Comparison of ENCODE assay signal across 8 cellular contexts in genomic region chr15:55108858-55109518, GRCh38.
DNase-seq lines count a peak whose midpoint lies in the region; ATAC-seq and TF ChIP-seq lines count a peak whose summit lies in the region.

No MANE protein-coding gene starts in this region.

- no peak overlapping the region for H2BK15ac ChIP-seq in H9 (ENCODE audit: low read depth, low read length)

- DNase-seq in GM04503 (ENCODE audit: low read depth) (peak; percentile 1), H9 (peak; percentile 60), NCI-H1092 (lab: John Stamatoyannopoulos, UW) (peak; percentile 0), cerebellum (ENCODE audit: low spot score) (peak; percentile 80)
- DNase-seq in stimulated activated CD8-positive, alpha-beta memory T cell treated with anti-CD3 and anti-CD28 coated beads, Interleukin-15, amount 100 ng/mL, for 1 hour (ENCODE audit: low read depth), result peak; percentile 17

- H3K4me2 ChIP-seq in H9 (ENCODE audit: insufficient read depth, insufficient read length, low read length), result no peak overlapping the region

- no CpG with 5 or more reads among the region's 9 CpGs for WGBS in H9 (ENCODE audit: extremely low coverage, insufficient read length, low lambda C conversion rate)
- 17% methylated on average over 9 of the region's 9 CpGs for WGBS in liver

- H3K4me1 ChIP-seq in H9 (ENCODE audit: insufficient read depth, low read length) (peaks cover 2% of the 10 kb centered on the region; the same call in 1 of the 2 replicates), liver (ENCODE audit: control insufficient read depth in 4 of 4, insufficient read depth in 4 of 4, low read length in 3 of 4) (no peaks in the 10 kb centered on the region)

- H3K18ac ChIP-seq in H9 (ENCODE audit: insufficient read length, low read depth, low read length), result no peak overlapping the region

- no peak overlapping the region for H2BK20ac ChIP-seq in H9 (ENCODE audit: low read depth, low read length, poor library complexity, severe bottlenecking)

- no peak overlapping the region for H2AK5ac ChIP-seq in H9 (ENCODE audit: insufficient read length, low read length)

- no peaks in the 10 kb centered on the region for H3K36me3 ChIP-seq in liver (ENCODE audit: control insufficient read depth in 4 of 4, insufficient read depth in 3 of 4, low read depth in 1 of 4, low read length in 3 of 4)

- no peak overlapping the region for H2AFZ ChIP-seq in H9 (ENCODE audit: low read length)

- H3K56ac ChIP-seq in H9 (ENCODE audit: insufficient read length, low read depth, low read length), result no peak overlapping the region

- no peak overlapping the region for H2BK120ac ChIP-seq in H9 (ENCODE audit: low read depth, low read length, poor library complexity, severe bottlenecking)

- TF ChIP-seq CTCF in H9 (conservative IDR thresholded peaks at IDR 0.05) (peak; percentile 78), VCaP (conservative IDR thresholded peaks at IDR 0.05) (peak; percentile 89), liver (IDR thresholded peaks at IDR 0.05; ENCODE audit: low read depth, low read length, missing input control) (peak; percentile 62)

- H3K4ac ChIP-seq in H9 (ENCODE audit: low read depth, low read length), result no peak overlapping the region

- H3T11ph ChIP-seq in H9 (ENCODE audit: low read length), result no peak overlapping the region

- ATAC-seq in HG02588 (IDR thresholded peaks at IDR 0.05; ENCODE audit: unreplicated experiment), result no peak

- H4K20me1 ChIP-seq in H9 (ENCODE audit: control insufficient read depth, insufficient read depth, insufficient read length), result no peaks in the 10 kb centered on the region

- peaks cover 2 to 8% of the 10 kb centered on the region in 2 experiments; a peak in 1 of 5 replicates for H3K9me3 Mint-ChIP-seq in H9

- no peaks in the 10 kb centered on the region for H3K23me2 ChIP-seq in H9 (ENCODE audit: insufficient read length, low read depth, low read length, poor library complexity, severe bottlenecking)

- H3K9ac ChIP-seq in H9 (ENCODE audit: extremely low read depth, insufficient read length, low read length) (no peak overlapping the region), liver (ENCODE audit: low read depth in 1 of 2, low read length in 2 of 2) (no peak overlapping the region)

- no peaks in the 10 kb centered on the region for H3K79me1 ChIP-seq in H9 (ENCODE audit: insufficient read depth, low read depth, low read length, poor library complexity, severe bottlenecking)

- H3K27me3 Mint-ChIP-seq in H9 (ENCODE audit: low read depth), result no peaks in the 10 kb centered on the region

- H4K91ac ChIP-seq in H9 (ENCODE audit: insufficient read length, low read depth, low read length), result no peak overlapping the region

- no peak overlapping the region for H3K4me3 Mint-ChIP-seq in H9

- no peak overlapping the region for H2BK12ac ChIP-seq in H9 (ENCODE audit: insufficient read length, low read depth, low read length)

- H3K14ac ChIP-seq in H9 (ENCODE audit: insufficient read depth, low read length), result no peak overlapping the region

- H3K36me3 Mint-ChIP-seq in H9 (ENCODE audit: insufficient read depth in 1 of 3, low read depth in 3 of 3), result peaks cover 0 to 14% (median 0%) of the 10 kb centered on the region in 3 experiments; a peak in 2 of 7 replicates

- H3K27ac ChIP-seq in H9 (ENCODE audit: insufficient read length, low read depth, low read length) (no peak overlapping the region), VCaP (no peak overlapping the region), liver (ENCODE audit: low read depth in 1 of 2, low read length in 2 of 2) (no peak overlapping the region)

- H3K79me2 ChIP-seq in H9 (ENCODE audit: insufficient read depth, low read length), result no peaks in the 10 kb centered on the region

- H3K27me3 ChIP-seq in H9 (ENCODE audit: insufficient read depth, low read length) (no peaks in the 10 kb centered on the region), liver (ENCODE audit: control insufficient read depth in 4 of 4, insufficient read depth in 4 of 4, low read length in 3 of 4) (no peaks in the 10 kb centered on the region)

- H3K9me3 ChIP-seq in H9 (ENCODE audit: control insufficient read depth, low read depth, low read length) (no peaks in the 10 kb centered on the region), liver (ENCODE audit: control insufficient read depth in 4 of 4, low read length in 3 of 4) (no peaks in the 10 kb centered on the region)

- no peak overlapping the region for H2BK5ac ChIP-seq in H9 (ENCODE audit: insufficient read length, low read length)

- H4K8ac ChIP-seq in H9 (replicated peaks; ENCODE audit: insufficient read length, low read depth, low read length), result no peak overlapping the region

- peak; percentile 69 to 77 for TF ChIP-seq RAD21 in liver (IDR thresholded peaks at IDR 0.05)

- no peak overlapping the region for H3K27ac Mint-ChIP-seq in H9

- H3K4me3 ChIP-seq in liver (ENCODE audit: low read depth in 1 of 3, low read length in 3 of 3), result no peak overlapping the region

- H3K23ac ChIP-seq in H9 (ENCODE audit: insufficient read length, low read depth, low read length), result no peak overlapping the region

- peaks cover 4 to 19% of the 10 kb centered on the region in 2 experiments for H3K4me1 Mint-ChIP-seq in H9

- no peak overlapping the region for H4K5ac ChIP-seq in H9 (ENCODE audit: insufficient read length, low read depth, low read length)

TF ChIP-seq in liver, 16 proteins besides CTCF, POLR2A, EP300 and RAD21:
- TF ChIP-seq TAF1 (conservative IDR thresholded peaks at IDR 0.05), result no peak
- TF ChIP-seq GABPA (IDR thresholded peaks at IDR 0.05 in 1 of 2, conservative IDR thresholded peaks at IDR 0.05 in 1 of 2), result no peak
- no peak for TF ChIP-seq HNF4A (conservative IDR thresholded peaks at IDR 0.05)
- TF ChIP-seq ATF3 (IDR thresholded peaks at IDR 0.05), result no peak
- TF ChIP-seq MAX (IDR thresholded peaks at IDR 0.05), result no peak
- TF ChIP-seq ZBTB33 (IDR thresholded peaks at IDR 0.05), result no peak
- TF ChIP-seq FOXA1 (IDR thresholded peaks at IDR 0.05), result no peak
- no peak for TF ChIP-seq JUND (IDR thresholded peaks at IDR 0.05)
- no peak for TF ChIP-seq SP1 (IDR thresholded peaks at IDR 0.05)

Comparison
In these comparisons a context has a peak if more than half of its experiments do, and no peak if none do; other contexts are left out.
1. DNase-seq: peak in every context shown above with its lines; median percentile 80 in cerebellum; 60 in H9; 17 in stimulated activated CD8-positive, alpha-beta memory T cell treated with anti-CD3 and anti-CD28 coated beads, Interleukin-15, amount 100 ng/mL, for 1 hour; 1 in GM04503; 0 in NCI-H1092.